ENCODE assay signal across 1 cellular context in genomic region chr22:26483439-26484359, GRCh38.
TF ChIP-seq lines count a peak whose summit lies in the region.

Gene HPS4 (minus strand): TSS chr22:26483783. CDS start chr22:26481762, 2,021 bp downstream.
Gene SRRD (plus strand): TSS chr22:26483877. CDS start chr22:26483891, 14 bp downstream.

TF ChIP-seq in A549, 52 proteins besides CTCF, POLR2A, EP300 and RAD21 (continued from another document):
- TF ChIP-seq HDAC2 (IDR thresholded peaks at IDR 0.05) = peak; percentile 97
- no peak for TF ChIP-seq CEBPB (IDR thresholded peaks at IDR 0.05)
- TF ChIP-seq POLR2AphosphoS2 (conservative IDR thresholded peaks at IDR 0.05; ENCODE audit: low read length) = no peak
- no peak for TF ChIP-seq ZNF302 (CRISPR knock-in tag; IDR thresholded peaks at IDR 0.05)
- 0 out of 2 replicates have a peak, but pooled peaks have one; percentile 12 for TF ChIP-seq BHLHE40 (IDR thresholded peaks at IDR 0.05; ENCODE audit: low read depth, low read length)
- TF ChIP-seq ELK1 (IDR thresholded peaks at IDR 0.05; ENCODE audit: low read depth, low read length) = no peak
- no peak for TF ChIP-seq CHD2 (IDR thresholded peaks at IDR 0.05; ENCODE audit: low read length, partially characterized antibody)
- peak; percentile 86 for TF ChIP-seq KDM5A (IDR thresholded peaks at IDR 0.05)
- no peak for TF ChIP-seq MAFK (IDR thresholded peaks at IDR 0.05; ENCODE audit: partially characterized antibody)
- TF ChIP-seq HOXA7 (CRISPR knock-in tag; IDR thresholded peaks at IDR 0.05) = no peak
- TF ChIP-seq FOSB (CRISPR knock-in tag; IDR thresholded peaks at IDR 0.05) = no peak
- no peak for TF ChIP-seq SMC3 (IDR thresholded peaks at IDR 0.05)
- TF ChIP-seq JUN (IDR thresholded peaks at IDR 0.05) = peak; percentile 37 to 81; a peak in 3 of 5 replicates
- no peak for TF ChIP-seq ZC3H11A (IDR thresholded peaks at IDR 0.05)
- no peak for TF ChIP-seq HOXB13 (CRISPR knock-in tag; IDR thresholded peaks at IDR 0.05; ENCODE audit: low read depth)
- TF ChIP-seq ZFP36 (IDR thresholded peaks at IDR 0.05; ENCODE audit: borderline replicate concordance, partially characterized antibody) = peak; percentile 2
- no peak for TF ChIP-seq CHD4 (IDR thresholded peaks at IDR 0.05; ENCODE audit: borderline replicate concordance)
- no peak for TF ChIP-seq CBX2 (IDR thresholded peaks at IDR 0.05; ENCODE audit: borderline replicate concordance, low read depth)
- peak; percentile 61 for TF ChIP-seq MAX (IDR thresholded peaks at IDR 0.05)
- TF ChIP-seq RARB (CRISPR knock-in tag; IDR thresholded peaks at IDR 0.05) = no peak
- TF ChIP-seq NFE2L2 (conservative IDR thresholded peaks at IDR 0.05; ENCODE audit: low read length) = no peak
- TF ChIP-seq NR3C1 (IDR thresholded peaks at IDR 0.05) = no peak
- TF ChIP-seq KDM1A (IDR thresholded peaks at IDR 0.05; ENCODE audit: low read depth) = peak; percentile 98
- no peak for TF ChIP-seq REST (IDR thresholded peaks at IDR 0.05)
- TF ChIP-seq HOXB5 (CRISPR knock-in tag; IDR thresholded peaks at IDR 0.05) = no peak
- 0 out of 2 replicates have a peak, but pooled peaks have one; percentile 40 for TF ChIP-seq MAZ (IDR thresholded peaks at IDR 0.05; ENCODE audit: borderline replicate concordance, low read depth, low read length)
